ENCODE assay signal across 1 cellular context in the genomic region with DNA sequence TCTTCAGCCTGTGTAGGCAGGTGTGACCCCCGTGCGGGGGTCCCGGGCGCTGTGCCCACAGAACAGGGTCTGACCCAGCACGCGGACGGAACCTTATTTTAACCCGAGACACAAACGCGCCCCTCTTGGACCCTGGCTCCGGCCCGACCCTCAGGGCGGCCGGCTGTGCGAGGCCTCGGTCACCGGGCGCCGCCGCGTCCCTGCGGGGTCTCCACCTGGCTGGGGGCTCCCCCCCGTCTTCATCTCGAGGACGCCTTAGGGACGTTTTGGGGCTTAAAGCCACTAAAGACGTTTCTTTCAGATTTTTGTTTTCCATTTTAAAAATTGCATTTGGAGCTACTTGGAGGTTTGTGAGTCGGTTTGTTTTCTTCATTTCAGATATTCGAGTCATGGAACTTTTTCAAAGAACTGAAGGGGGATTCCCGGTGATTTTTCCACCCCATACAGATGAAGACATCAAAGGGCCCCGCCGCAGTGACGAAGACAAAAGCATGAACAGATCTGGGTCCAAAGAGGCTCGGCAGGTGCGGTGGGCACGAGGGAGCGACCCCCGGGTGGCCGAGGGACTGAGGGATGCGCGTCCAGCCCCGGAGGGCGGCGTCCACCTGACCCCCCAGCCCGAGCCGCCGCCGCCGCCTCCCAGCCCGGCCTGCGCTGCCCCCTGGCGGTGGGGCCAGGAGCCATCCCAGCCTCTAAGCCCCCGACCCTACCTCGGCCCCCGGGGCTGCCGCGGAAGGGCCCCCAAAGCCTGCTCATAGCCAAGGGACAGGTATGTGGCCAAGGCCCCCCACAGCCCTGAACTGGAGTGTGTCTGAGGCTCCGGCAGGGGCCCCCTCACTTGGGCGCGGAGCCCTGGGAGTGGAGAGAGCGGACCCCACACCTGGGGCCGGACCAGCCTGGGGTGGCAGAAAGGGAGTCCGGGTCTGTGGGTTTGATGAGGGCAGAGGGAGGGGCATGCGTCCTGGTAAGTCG.
TF ChIP-seq lines count a peak whose summit lies in the region.

No MANE protein-coding gene starts in this region.

TF ChIP-seq in A549, 52 proteins besides CTCF, POLR2A, EP300 and RAD21:
- TF ChIP-seq SMC3 (IDR thresholded peaks at IDR 0.05) (peak; percentile 99), MAFK (IDR thresholded peaks at IDR 0.05; ENCODE audit: partially characterized antibody) (no peak), ESRRA (IDR thresholded peaks at IDR 0.05; ENCODE audit: borderline replicate concordance, low read length) (no peak), ZC3H11A (IDR thresholded peaks at IDR 0.05) (no peak), RCOR1 (IDR thresholded peaks at IDR 0.05; ENCODE audit: low read depth, low read length) (no peak), HOXB13 (CRISPR knock-in tag; IDR thresholded peaks at IDR 0.05; ENCODE audit: low read depth) (no peak)
- TF ChIP-seq, protein P1, sequence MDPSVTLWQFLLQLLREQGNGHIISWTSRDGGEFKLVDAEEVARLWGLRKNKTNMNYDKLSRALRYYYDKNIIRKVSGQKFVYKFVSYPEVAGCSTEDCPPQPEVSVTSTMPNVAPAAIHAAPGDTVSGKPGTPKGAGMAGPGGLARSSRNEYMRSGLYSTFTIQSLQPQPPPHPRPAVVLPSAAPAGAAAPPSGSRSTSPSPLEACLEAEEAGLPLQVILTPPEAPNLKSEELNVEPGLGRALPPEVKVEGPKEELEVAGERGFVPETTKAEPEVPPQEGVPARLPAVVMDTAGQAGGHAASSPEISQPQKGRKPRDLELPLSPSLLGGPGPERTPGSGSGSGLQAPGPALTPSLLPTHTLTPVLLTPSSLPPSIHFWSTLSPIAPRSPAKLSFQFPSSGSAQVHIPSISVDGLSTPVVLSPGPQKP (IDR thresholded peaks at IDR 0.05; ENCODE audit: low read depth, low read length): no peak
